15 cellular contexts compared by ENCODE assay signal in the genomic region with DNA sequence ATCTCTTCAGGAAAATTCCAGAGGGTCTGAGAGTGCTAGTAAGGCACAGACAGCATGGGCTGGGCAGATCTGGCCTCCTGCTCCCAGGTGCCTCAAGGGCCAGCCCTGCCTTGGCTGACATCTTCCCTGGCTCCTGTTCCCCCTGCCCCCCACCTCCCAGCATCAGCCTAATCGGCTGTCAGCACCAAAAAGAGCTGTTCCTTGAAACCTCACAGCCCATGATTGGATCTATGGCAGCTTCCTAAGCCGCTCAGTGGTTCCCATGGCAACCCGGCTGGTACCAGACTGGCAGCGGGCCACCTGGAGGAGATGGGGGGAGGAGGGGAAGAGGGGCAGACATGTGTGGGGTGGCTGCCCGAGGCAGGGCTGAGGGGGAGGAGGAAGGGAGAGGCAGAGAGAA.
DNase-seq lines count a peak whose midpoint lies in the region; ATAC-seq and TF ChIP-seq lines count a peak whose summit lies in the region.
"Had no signal": no experiment of that assay in that cellular context is flagged by ENCODE, and none has a peak within 500 bp of the region (broad histone marks: within the 10 kb centered on the region; RNA-seq: fewer than 3 reads in every experiment).

No MANE protein-coding gene starts in this region.

- H3K27me3 ChIP-seq in H7 (ENCODE audit: control insufficient read depth, insufficient read depth, low read length) = peaks cover 30% of the 10 kb centered on the region; the same call in 1 of the 2 replicates
- H3K27me3 ChIP-seq in HAP-1 (ENCODE audit: low read depth) = peaks cover 35% of the 10 kb centered on the region; the same call in 1 of the 2 replicates

- H3K4me1 ChIP-seq in OCI-LY7 (ENCODE audit: insufficient read depth, low read length, poor library complexity, severe bottlenecking) (peaks cover 85% of the 10 kb centered on the region), HAP-1 (no peaks in the 10 kb centered on the region)
- H3K4me1 ChIP-seq: prostate gland, suprapubic skin had no signal

- H3K36me3 Mint-ChIP-seq in naive thymus-derived CD8-positive, alpha-beta T cell = no peaks in the 10 kb centered on the region
- H3K36me3 Mint-ChIP-seq in glutamatergic neuron (ENCODE audit: unreplicated experiment) = no peaks in the 10 kb centered on the region

- CTCF ChIA-PET in OCI-LY7 (lab: Charles Lee; ENCODE audit: unreplicated experiment) = no interaction called here

- H3K4me3 ChIP-seq in H7 (ENCODE audit: insufficient read depth, low read depth, low read length) = no peak overlapping the region
- no peak overlapping the region for H3K4me3 ChIP-seq in OCI-LY7 (ENCODE audit: low read depth, low read length, poor library complexity, severe bottlenecking)
- H3K4me3 ChIP-seq in HAP-1 = no peak overlapping the region
- H3K4me3 ChIP-seq: prostate gland, suprapubic skin had no signal

- no peaks in the 10 kb centered on the region for H4K20me1 ChIP-seq in OCI-LY7 (ENCODE audit: insufficient read depth, low read length)

- intact Hi-C loops in OCI-LY7 (cut with micrococcal nuclease; ENCODE audit: unreplicated experiment) = no loop called here

- H3K27ac Mint-ChIP-seq in naive thymus-derived CD8-positive, alpha-beta T cell = no peak overlapping the region
- no peak overlapping the region for H3K27ac Mint-ChIP-seq in glutamatergic neuron (ENCODE audit: unreplicated experiment)

- H3K9me3 Mint-ChIP-seq in naive thymus-derived CD8-positive, alpha-beta T cell = peaks cover 0 to 10% (median 0%) of the 10 kb centered on the region in 9 donors
- peaks cover 3% of the 10 kb centered on the region for H3K9me3 Mint-ChIP-seq in glutamatergic neuron (ENCODE audit: unreplicated experiment)

- H3K27ac ChIP-seq in OCI-LY7 (ENCODE audit: low read depth, low read length, poor library complexity, severe bottlenecking) = peak overlapping the region; percentile 90
- H3K27ac ChIP-seq: prostate gland, suprapubic skin had no signal

- DNase-seq in Ammon's horn (ENCODE audit: low spot score) = peak; percentile 84
- peak; percentile 75 for DNase-seq in H7
- peak; percentile 70 for DNase-seq in OCI-LY7 (ENCODE audit: low spot score)
- peak in 35 of 51 donors; percentile 19 to 82 (median 59) for DNase-seq in hypothalamus (lab: John Stamatoyannopoulos, UW)
- no peak for DNase-seq in naive thymus-derived CD8-positive, alpha-beta T cell
- DNase-seq in dermis blood vessel endothelial cell = no peak
- DNase-seq in HAP-1 (ENCODE audit: low spot score in 2 of 2) = no peak
- DNase-seq in glutamatergic neuron = no peak
- DNase-seq: central memory CD4-positive, alpha-beta T cell; KG1; NCI-H187 treated with DMSO at 0.1 percent for 48 hours; SHP77 had no signal

- in situ Hi-C loops in HAP-1 (cut with MboI; ENCODE audit: low sequenced_read_pairs) = no loop called here

- no peaks in the 10 kb centered on the region for H3K79me2 ChIP-seq in OCI-LY7 (ENCODE audit: insufficient read depth, low read depth, low read length)

- ATAC-seq in naive thymus-derived CD8-positive, alpha-beta T cell = no peak
- ATAC-seq: left lobe of liver had no signal

- POLR2A ChIA-PET in OCI-LY7 (lab: Charles Lee) = interaction anchor here (0.5 to 3.3 kb wide), 3 partner anchors 11 to 1125 kb away, joined by 3 to 9 read pairs (median 4); no protein-coding TSS in a partner anchor
- POLR2A ChIA-PET in naive thymus-derived CD8-positive, alpha-beta T cell (lab: Charles Lee) = no interaction called here

- BruUV-seq in OCI-LY7 (replicated peaks; lab: Mats Ljungman, UMichigan) = no TSS peak

- H3K27me3 Mint-ChIP-seq in naive thymus-derived CD8-positive, alpha-beta T cell = peaks cover 35 to 77% (median 43%) of the 10 kb centered on the region in 5 donors
- peaks cover 15% of the 10 kb centered on the region for H3K27me3 Mint-ChIP-seq in glutamatergic neuron (ENCODE audit: unreplicated experiment)

- H3K4me3 Mint-ChIP-seq in naive thymus-derived CD8-positive, alpha-beta T cell = no peak overlapping the region
- H3K4me3 Mint-ChIP-seq in glutamatergic neuron (ENCODE audit: unreplicated experiment) = no peak overlapping the region

- no peaks in the 10 kb centered on the region for H3K4me1 Mint-ChIP-seq in naive thymus-derived CD8-positive, alpha-beta T cell
- peaks cover 9% of the 10 kb centered on the region for H3K4me1 Mint-ChIP-seq in glutamatergic neuron (ENCODE audit: low read depth, unreplicated experiment)

- H2AFZ ChIP-seq in OCI-LY7 (ENCODE audit: low read length) = peak overlapping the region; percentile 37; the same call in 1 of the 2 replicates

- peak overlapping the region; percentile 71 for H3K4me2 ChIP-seq in OCI-LY7 (ENCODE audit: low read length)

- H3K9me3 ChIP-seq in OCI-LY7 (ENCODE audit: low read length) (no peaks in the 10 kb centered on the region; the same call in 1 of the 2 replicates), HAP-1 (no peaks in the 10 kb centered on the region)
- H3K9me3 ChIP-seq: prostate gland, suprapubic skin had no signal

- no peaks in the 10 kb centered on the region for H3K9me2 ChIP-seq in OCI-LY7 (ENCODE audit: insufficient read depth, low read length)

- TF ChIP-seq CTCF in OCI-LY7 (conservative IDR thresholded peaks at IDR 0.05; ENCODE audit: low read length) (no peak), glutamatergic neuron (IDR thresholded peaks at IDR 0.05; ENCODE audit: partially characterized antibody, unreplicated experiment) (no peak)

- H3K36me3 ChIP-seq in H7 (replicated peaks; ENCODE audit: control insufficient read depth, insufficient read depth, low read length) = no peaks in the 10 kb centered on the region
- no peaks in the 10 kb centered on the region for H3K36me3 ChIP-seq in OCI-LY7 (ENCODE audit: insufficient read depth, low read length)
- H3K36me3 ChIP-seq in HAP-1 (replicated peaks) = no peaks in the 10 kb centered on the region
- H3K36me3 ChIP-seq: prostate gland, suprapubic skin had no signal

Comparison
In these comparisons a context has a peak if more than half of its experiments do, and no peak if none do; other contexts are left out.
1. DNase-seq: peak in Ammon's horn (single experiment), H7 (single experiment), OCI-LY7 (single experiment) and hypothalamus (35 of 51); none in naive thymus-derived CD8-positive, alpha-beta T cell (0 of 10), dermis blood vessel endothelial cell (single experiment), HAP-1 (0 of 2) and glutamatergic neuron (single experiment).